ENCODE assay signal across 1 cellular context in the genomic region with DNA sequence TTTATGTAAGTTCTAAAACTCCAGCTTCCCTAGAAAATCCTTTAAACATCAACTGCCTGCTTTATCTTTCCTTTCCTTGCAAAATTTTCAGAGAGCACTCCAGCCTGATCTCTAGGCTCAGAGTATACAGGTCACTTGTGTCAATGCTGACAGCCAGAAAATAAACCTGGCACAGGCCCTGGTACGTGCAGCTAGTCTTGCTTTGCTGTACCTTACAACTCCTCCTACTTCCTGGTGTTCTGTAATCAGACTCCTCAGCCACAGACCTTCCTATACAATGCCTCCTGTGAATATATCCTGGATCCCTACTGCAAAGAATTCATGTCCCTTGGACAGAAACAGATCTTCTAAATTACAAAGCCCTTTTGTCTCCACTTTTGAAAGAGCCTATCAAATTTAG.
A peak's percentile ranks its signal among the peaks of the same experiment; 100 is the strongest.
TF ChIP-seq lines count a peak whose summit lies in the region.

No MANE protein-coding gene starts in this region.

TF ChIP-seq in HepG2, 621 proteins besides CTCF, POLR2A, EP300 and RAD21 (continued from another document and continues in another):
- TF ChIP-seq, protein P1, sequence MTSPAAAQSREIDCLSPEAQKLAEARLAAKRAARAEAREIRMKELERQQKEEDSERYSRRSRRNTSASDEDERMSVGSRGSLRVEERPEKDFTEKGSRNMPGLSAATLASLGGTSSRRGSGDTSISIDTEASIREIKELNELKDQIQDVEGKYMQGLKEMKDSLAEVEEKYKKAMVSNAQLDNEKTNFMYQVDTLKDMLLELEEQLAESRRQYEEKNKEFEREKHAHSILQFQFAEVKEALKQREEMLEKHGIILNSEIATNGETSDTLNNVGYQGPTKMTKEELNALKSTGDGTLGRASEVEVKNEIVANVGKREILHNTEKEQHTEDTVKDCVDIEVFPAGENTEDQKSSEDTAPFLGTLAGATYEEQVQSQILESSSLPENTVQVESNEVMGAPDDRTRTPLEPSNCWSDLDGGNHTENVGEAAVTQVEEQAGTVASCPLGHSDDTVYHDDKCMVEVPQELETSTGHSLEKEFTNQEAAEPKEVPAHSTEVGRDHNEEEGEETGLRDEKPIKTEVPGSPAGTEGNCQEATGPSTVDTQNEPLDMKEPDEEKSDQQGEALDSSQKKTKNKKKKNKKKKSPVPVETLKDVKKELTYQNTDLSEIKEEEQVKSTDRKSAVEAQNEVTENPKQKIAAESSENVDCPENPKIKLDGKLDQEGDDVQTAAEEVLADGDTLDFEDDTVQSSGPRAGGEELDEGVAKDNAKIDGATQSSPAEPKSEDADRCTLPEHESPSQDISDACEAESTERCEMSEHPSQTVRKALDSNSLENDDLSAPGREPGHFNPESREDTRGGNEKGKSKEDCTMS (CRISPR knock-in tag; conservative IDR thresholded peaks at IDR 0.05), result no peak
- no peak for TF ChIP-seq NPAS2 (CRISPR knock-in tag; IDR thresholded peaks at IDR 0.05; ENCODE audit: borderline replicate concordance)
- TF ChIP-seq, protein P2, sequence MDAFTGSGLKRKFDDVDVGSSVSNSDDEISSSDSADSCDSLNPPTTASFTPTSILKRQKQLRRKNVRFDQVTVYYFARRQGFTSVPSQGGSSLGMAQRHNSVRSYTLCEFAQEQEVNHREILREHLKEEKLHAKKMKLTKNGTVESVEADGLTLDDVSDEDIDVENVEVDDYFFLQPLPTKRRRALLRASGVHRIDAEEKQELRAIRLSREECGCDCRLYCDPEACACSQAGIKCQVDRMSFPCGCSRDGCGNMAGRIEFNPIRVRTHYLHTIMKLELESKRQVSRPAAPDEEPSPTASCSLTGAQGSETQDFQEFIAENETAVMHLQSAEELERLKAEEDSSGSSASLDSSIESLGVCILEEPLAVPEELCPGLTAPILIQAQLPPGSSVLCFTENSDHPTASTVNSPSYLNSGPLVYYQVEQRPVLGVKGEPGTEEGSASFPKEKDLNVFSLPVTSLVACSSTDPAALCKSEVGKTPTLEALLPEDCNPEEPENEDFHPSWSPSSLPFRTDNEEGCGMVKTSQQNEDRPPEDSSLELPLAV (CRISPR knock-in tag; conservative IDR thresholded peaks at IDR 0.05; ENCODE audit: low read depth), result no peak
- TF ChIP-seq, protein P3, sequence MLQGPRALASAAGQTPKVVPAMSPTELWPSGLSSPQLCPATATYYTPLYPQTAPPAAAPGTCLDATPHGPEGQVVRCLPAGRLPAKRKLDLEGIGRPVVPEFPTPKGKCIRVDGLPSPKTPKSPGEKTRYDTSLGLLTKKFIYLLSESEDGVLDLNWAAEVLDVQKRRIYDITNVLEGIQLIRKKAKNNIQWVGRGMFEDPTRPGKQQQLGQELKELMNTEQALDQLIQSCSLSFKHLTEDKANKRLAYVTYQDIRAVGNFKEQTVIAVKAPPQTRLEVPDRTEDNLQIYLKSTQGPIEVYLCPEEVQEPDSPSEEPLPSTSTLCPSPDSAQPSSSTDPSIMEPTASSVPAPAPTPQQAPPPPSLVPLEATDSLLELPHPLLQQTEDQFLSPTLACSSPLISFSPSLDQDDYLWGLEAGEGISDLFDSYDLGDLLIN (CRISPR knock-in tag; IDR thresholded peaks at IDR 0.05; ENCODE audit: borderline replicate concordance), result no peak
- TF ChIP-seq NFYB (CRISPR knock-in tag; IDR thresholded peaks at IDR 0.05), result no peak
- TF ChIP-seq HNF4G (IDR thresholded peaks at IDR 0.05; ENCODE audit: borderline replicate concordance, low read depth, low read length), result peak; percentile 34; the same call in 1 of the 2 replicates
- TF ChIP-seq HNF4G (CRISPR knock-in tag; IDR thresholded peaks at IDR 0.05; ENCODE audit: borderline replicate concordance, low read depth), result no peak
- TF ChIP-seq, protein P4, sequence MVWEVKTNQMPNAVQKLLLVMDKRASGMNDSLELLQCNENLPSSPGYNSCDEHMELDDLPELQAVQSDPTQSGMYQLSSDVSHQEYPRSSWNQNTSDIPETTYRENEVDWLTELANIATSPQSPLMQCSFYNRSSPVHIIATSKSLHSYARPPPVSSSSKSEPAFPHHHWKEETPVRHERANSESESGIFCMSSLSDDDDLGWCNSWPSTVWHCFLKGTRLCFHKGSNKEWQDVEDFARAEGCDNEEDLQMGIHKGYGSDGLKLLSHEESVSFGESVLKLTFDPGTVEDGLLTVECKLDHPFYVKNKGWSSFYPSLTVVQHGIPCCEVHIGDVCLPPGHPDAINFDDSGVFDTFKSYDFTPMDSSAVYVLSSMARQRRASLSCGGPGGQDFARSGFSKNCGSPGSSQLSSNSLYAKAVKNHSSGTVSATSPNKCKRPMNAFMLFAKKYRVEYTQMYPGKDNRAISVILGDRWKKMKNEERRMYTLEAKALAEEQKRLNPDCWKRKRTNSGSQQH (CRISPR knock-in tag; IDR thresholded peaks at IDR 0.05; ENCODE audit: low read depth), result no peak
- TF ChIP-seq ZNF713 (CRISPR knock-in tag; IDR thresholded peaks at IDR 0.05), result no peak
- no peak for TF ChIP-seq SETDB1 (CRISPR knock-in tag; IDR thresholded peaks at IDR 0.05; ENCODE audit: borderline replicate concordance)
- TF ChIP-seq MAFG (CRISPR knock-in tag; IDR thresholded peaks at IDR 0.05), result no peak
- TF ChIP-seq, protein P5, sequence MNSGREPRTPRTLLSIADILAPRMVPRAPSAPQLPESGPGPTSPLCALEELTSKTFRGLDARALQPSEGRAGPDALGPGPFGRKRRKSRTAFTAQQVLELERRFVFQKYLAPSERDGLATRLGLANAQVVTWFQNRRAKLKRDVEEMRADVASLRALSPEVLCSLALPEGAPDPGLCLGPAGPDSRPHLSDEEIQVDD (CRISPR knock-in tag; IDR thresholded peaks at IDR 0.05; ENCODE audit: borderline replicate concordance), result no peak
- peak; percentile 79 for TF ChIP-seq ZMYM4 (CRISPR knock-in tag; IDR thresholded peaks at IDR 0.05)
- no peak for TF ChIP-seq ZNF44 (CRISPR knock-in tag; IDR thresholded peaks at IDR 0.05)
- peak; percentile 71 for TF ChIP-seq SOX13 (IDR thresholded peaks at IDR 0.05)
- TF ChIP-seq SOX13 (CRISPR knock-in tag; conservative IDR thresholded peaks at IDR 0.05 in 1 of 2, IDR thresholded peaks at IDR 0.05 in 1 of 2), result peak in 1 of 2 experiments; percentile 87; a peak in 2 of 4 replicates
- peak; percentile 68; the same call in 1 of the 2 replicates for TF ChIP-seq HOXD1 (CRISPR knock-in tag; IDR thresholded peaks at IDR 0.05)
- TF ChIP-seq, protein P6, sequence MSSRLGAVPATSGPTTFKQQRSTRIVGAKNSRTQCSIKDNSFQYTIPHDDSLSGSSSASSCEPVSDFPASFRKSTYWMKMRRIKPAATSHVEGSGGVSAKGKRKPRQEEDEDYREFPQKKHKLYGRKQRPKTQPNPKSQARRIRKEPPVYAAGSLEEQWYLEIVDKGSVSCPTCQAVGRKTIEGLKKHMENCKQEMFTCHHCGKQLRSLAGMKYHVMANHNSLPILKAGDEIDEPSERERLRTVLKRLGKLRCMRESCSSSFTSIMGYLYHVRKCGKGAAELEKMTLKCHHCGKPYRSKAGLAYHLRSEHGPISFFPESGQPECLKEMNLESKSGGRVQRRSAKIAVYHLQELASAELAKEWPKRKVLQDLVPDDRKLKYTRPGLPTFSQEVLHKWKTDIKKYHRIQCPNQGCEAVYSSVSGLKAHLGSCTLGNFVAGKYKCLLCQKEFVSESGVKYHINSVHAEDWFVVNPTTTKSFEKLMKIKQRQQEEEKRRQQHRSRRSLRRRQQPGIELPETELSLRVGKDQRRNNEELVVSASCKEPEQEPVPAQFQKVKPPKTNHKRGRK (CRISPR knock-in tag; IDR thresholded peaks at IDR 0.05), result no peak
- no peak for TF ChIP-seq ZNF138 (CRISPR knock-in tag; IDR thresholded peaks at IDR 0.05; ENCODE audit: low read depth)
- peak; percentile 73 for TF ChIP-seq MIER3 (CRISPR knock-in tag; IDR thresholded peaks at IDR 0.05; ENCODE audit: borderline replicate concordance)
- peak; percentile 72 for TF ChIP-seq CREM (IDR thresholded peaks at IDR 0.05)
- no peak for TF ChIP-seq CREM (CRISPR knock-in tag; IDR thresholded peaks at IDR 0.05)
- TF ChIP-seq RBFOX2 (IDR thresholded peaks at IDR 0.05; ENCODE audit: low read depth, low read length), result no peak
- TF ChIP-seq ZSCAN30 (CRISPR knock-in tag; IDR thresholded peaks at IDR 0.05), result no peak
- TF ChIP-seq, protein P7, sequence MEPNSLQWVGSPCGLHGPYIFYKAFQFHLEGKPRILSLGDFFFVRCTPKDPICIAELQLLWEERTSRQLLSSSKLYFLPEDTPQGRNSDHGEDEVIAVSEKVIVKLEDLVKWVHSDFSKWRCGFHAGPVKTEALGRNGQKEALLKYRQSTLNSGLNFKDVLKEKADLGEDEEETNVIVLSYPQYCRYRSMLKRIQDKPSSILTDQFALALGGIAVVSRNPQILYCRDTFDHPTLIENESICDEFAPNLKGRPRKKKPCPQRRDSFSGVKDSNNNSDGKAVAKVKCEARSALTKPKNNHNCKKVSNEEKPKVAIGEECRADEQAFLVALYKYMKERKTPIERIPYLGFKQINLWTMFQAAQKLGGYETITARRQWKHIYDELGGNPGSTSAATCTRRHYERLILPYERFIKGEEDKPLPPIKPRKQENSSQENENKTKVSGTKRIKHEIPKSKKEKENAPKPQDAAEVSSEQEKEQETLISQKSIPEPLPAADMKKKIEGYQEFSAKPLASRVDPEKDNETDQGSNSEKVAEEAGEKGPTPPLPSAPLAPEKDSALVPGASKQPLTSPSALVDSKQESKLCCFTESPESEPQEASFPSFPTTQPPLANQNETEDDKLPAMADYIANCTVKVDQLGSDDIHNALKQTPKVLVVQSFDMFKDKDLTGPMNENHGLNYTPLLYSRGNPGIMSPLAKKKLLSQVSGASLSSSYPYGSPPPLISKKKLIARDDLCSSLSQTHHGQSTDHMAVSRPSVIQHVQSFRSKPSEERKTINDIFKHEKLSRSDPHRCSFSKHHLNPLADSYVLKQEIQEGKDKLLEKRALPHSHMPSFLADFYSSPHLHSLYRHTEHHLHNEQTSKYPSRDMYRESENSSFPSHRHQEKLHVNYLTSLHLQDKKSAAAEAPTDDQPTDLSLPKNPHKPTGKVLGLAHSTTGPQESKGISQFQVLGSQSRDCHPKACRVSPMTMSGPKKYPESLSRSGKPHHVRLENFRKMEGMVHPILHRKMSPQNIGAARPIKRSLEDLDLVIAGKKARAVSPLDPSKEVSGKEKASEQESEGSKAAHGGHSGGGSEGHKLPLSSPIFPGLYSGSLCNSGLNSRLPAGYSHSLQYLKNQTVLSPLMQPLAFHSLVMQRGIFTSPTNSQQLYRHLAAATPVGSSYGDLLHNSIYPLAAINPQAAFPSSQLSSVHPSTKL (CRISPR knock-in tag; IDR thresholded peaks at IDR 0.05), result peak; percentile 95
- TF ChIP-seq, protein P8, sequence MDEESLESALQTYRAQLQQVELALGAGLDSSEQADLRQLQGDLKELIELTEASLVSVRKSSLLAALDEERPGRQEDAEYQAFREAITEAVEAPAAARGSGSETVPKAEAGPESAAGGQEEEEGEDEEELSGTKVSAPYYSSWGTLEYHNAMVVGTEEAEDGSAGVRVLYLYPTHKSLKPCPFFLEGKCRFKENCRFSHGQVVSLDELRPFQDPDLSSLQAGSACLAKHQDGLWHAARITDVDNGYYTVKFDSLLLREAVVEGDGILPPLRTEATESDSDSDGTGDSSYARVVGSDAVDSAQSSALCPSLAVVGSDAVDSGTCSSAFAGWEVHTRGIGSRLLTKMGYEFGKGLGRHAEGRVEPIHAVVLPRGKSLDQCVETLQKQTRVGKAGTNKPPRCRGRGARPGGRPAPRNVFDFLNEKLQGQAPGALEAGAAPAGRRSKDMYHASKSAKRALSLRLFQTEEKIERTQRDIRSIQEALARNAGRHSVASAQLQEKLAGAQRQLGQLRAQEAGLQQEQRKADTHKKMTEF (CRISPR knock-in tag; IDR thresholded peaks at IDR 0.05), result peak; percentile 71
- peak; percentile 79 for TF ChIP-seq BCL6 (CRISPR knock-in tag; IDR thresholded peaks at IDR 0.05)
- TF ChIP-seq FOXJ3 (CRISPR knock-in tag; IDR thresholded peaks at IDR 0.05; ENCODE audit: borderline replicate concordance), result peak; percentile 78; the same call in 1 of the 2 replicates
- TF ChIP-seq ZNF737 (CRISPR knock-in tag; IDR thresholded peaks at IDR 0.05; ENCODE audit: borderline replicate concordance), result no peak
- TF ChIP-seq, protein P9, sequence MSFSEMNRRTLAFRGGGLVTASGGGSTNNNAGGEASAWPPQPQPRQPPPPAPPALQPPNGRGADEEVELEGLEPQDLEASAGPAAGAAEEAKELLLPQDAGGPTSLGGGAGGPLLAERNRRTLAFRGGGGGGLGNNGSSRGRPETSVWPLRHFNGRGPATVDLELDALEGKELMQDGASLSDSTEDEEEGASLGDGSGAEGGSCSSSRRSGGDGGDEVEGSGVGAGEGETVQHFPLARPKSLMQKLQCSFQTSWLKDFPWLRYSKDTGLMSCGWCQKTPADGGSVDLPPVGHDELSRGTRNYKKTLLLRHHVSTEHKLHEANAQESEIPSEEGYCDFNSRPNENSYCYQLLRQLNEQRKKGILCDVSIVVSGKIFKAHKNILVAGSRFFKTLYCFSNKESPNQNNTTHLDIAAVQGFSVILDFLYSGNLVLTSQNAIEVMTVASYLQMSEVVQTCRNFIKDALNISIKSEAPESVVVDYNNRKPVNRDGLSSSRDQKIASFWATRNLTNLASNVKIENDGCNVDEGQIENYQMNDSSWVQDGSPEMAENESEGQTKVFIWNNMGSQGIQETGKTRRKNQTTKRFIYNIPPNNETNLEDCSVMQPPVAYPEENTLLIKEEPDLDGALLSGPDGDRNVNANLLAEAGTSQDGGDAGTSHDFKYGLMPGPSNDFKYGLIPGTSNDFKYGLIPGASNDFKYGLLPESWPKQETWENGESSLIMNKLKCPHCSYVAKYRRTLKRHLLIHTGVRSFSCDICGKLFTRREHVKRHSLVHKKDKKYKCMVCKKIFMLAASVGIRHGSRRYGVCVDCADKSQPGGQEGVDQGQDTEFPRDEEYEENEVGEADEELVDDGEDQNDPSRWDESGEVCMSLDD (CRISPR knock-in tag; IDR thresholded peaks at IDR 0.05; ENCODE audit: borderline replicate concordance), result no peak
- TF ChIP-seq, protein P10, sequence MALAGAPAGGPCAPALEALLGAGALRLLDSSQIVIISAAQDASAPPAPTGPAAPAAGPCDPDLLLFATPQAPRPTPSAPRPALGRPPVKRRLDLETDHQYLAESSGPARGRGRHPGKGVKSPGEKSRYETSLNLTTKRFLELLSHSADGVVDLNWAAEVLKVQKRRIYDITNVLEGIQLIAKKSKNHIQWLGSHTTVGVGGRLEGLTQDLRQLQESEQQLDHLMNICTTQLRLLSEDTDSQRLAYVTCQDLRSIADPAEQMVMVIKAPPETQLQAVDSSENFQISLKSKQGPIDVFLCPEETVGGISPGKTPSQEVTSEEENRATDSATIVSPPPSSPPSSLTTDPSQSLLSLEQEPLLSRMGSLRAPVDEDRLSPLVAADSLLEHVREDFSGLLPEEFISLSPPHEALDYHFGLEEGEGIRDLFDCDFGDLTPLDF (CRISPR knock-in tag; IDR thresholded peaks at IDR 0.05), result no peak
- TF ChIP-seq ELF4 (CRISPR knock-in tag; IDR thresholded peaks at IDR 0.05; ENCODE audit: borderline replicate concordance), result peak; percentile 58; the same call in 1 of the 2 replicates
- TF ChIP-seq SIX1 (CRISPR knock-in tag; IDR thresholded peaks at IDR 0.05; ENCODE audit: borderline replicate concordance), result peak; percentile 91
- TF ChIP-seq, protein P11, sequence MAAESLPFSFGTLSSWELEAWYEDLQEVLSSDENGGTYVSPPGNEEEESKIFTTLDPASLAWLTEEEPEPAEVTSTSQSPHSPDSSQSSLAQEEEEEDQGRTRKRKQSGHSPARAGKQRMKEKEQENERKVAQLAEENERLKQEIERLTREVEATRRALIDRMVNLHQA (CRISPR knock-in tag; IDR thresholded peaks at IDR 0.05), result no peak
- TF ChIP-seq CCAR2 (optimal IDR thresholded peaks at IDR 0.05; ENCODE audit: low read depth, low read length), result no peak
- TF ChIP-seq JARID2 (CRISPR knock-in tag; IDR thresholded peaks at IDR 0.05; ENCODE audit: insufficient replicate concordance), result no peak
